Comparison of ENCODE assay signal across 16 cellular contexts in genomic region chr16:9446471-9447194, GRCh38.
"Had no signal": no experiment of that assay in that cellular context is flagged by ENCODE, and none has a peak within 500 bp of the region (broad histone marks: within the 10 kb centered on the region; RNA-seq: fewer than 3 reads in every experiment).

No MANE protein-coding gene starts in this region.

- H3K9me3 ChIP-seq: transverse colon had no signal

- H3K27ac ChIP-seq: dorsolateral prefrontal cortex, epithelial cell of prostate, foreskin keratinocyte, transverse colon, uterus had no signal

- H3K36me3 ChIP-seq: transverse colon, uterus had no signal

- H3K4me3 ChIP-seq: dorsolateral prefrontal cortex, transverse colon, uterus had no signal

- DNase-seq: activated CD4-positive, alpha-beta memory T cell treated with anti-CD3 and anti-CD28 coated beads for 36 hours; activated CD4-positive, alpha-beta T cell treated with anti-CD3 and anti-CD28 coated beads for 36 hours; activated CD8-positive, alpha-beta memory T cell treated with anti-CD3 and anti-CD28 coated beads, Interleukin-2, amount 10 ng/mL, durations not matched to agents 7 days and 5 days; caudate nucleus; dorsolateral prefrontal cortex; endodermal cell; foreskin keratinocyte; glutamatergic neuron; mesenchymal stem cell; natural killer cell; stimulated activated CD4-positive, alpha-beta T cell treated with anti-CD3 and anti-CD28 coated beads, Interleukin-12 subunit alpha, Interleukin-12 subunit beta, amount 100 ng/mL, for 4 hours; stimulated activated CD4-positive, alpha-beta T cell treated with anti-CD3 and anti-CD28 coated beads, Interleukin-2, amount 100 ng/mL, for 24 hours; stimulated activated naive CD8-positive, alpha-beta T cell treated with anti-CD3 and anti-CD28 coated beads, Interleukin-15, Interleukin-2, amounts not matched to agents 100 U/mL and 50 U/mL, for 24 hours; transverse colon; uterus had no signal

- H3K27me3 ChIP-seq: foreskin keratinocyte, transverse colon, uterus had no signal

- ATAC-seq: activated CD4-positive, alpha-beta T cell treated with anti-CD3 and anti-CD28 coated beads for 36 hours; activated CD8-positive, alpha-beta memory T cell treated with anti-CD3 and anti-CD28 coated beads, Interleukin-2, amount 10 ng/mL, durations not matched to agents 7 days and 5 days; foreskin keratinocyte; natural killer cell; stimulated activated naive CD8-positive, alpha-beta T cell treated with anti-CD3 and anti-CD28 coated beads, Interleukin-15, Interleukin-2, amounts not matched to agents 100 U/mL and 50 U/mL, for 24 hours had no signal

- H3K4me1 ChIP-seq: foreskin keratinocyte, transverse colon, uterus had no signal
